In the genomic region with DNA sequence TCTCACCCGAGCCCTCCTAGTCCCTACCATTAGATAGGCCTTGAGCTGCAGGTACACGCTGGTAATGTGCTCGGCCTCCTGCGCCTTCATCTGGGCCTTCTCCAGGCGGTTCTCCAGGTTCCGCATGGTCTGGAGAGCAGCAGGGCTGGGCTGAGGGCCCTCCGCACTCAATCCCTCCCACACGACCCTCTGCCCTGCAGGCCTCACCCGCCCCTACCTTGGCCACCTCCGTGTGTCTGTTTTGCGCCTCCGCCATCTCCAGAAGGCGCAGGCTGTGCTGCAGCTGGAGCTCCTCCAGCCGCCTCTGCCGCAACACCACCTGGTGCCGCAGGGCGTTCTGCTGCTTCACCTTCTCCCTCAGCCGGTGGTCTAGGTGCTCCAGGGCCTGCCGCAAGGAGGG, we compare ENCODE assay signal across 1 cellular context.
TF ChIP-seq lines count a peak whose summit lies in the region.

No MANE protein-coding gene starts in this region.

TF ChIP-seq in HEK293T, 16 proteins besides CTCF, POLR2A, EP300 and RAD21:
- no peak for TF ChIP-seq HDGF (IDR thresholded peaks at IDR 0.05; ENCODE audit: borderline replicate concordance)
- TF ChIP-seq ARNT (IDR thresholded peaks at IDR 0.05): no peak
- no peak for TF ChIP-seq TARDBP (IDR thresholded peaks at IDR 0.05)
- no peak for TF ChIP-seq ZNF384 (IDR thresholded peaks at IDR 0.05)
- TF ChIP-seq CTBP1 (IDR thresholded peaks at IDR 0.05; ENCODE audit: borderline replicate concordance): no peak
- no peak for TF ChIP-seq SUZ12 (IDR thresholded peaks at IDR 0.05)
- no peak for TF ChIP-seq FOXK2 (IDR thresholded peaks at IDR 0.05)
- TF ChIP-seq FOXA1 (IDR thresholded peaks at IDR 0.05): no peak
- TF ChIP-seq SP1 (IDR thresholded peaks at IDR 0.05): no peak
- no peak for TF ChIP-seq NFRKB (IDR thresholded peaks at IDR 0.05)
- TF ChIP-seq, protein P1, sequence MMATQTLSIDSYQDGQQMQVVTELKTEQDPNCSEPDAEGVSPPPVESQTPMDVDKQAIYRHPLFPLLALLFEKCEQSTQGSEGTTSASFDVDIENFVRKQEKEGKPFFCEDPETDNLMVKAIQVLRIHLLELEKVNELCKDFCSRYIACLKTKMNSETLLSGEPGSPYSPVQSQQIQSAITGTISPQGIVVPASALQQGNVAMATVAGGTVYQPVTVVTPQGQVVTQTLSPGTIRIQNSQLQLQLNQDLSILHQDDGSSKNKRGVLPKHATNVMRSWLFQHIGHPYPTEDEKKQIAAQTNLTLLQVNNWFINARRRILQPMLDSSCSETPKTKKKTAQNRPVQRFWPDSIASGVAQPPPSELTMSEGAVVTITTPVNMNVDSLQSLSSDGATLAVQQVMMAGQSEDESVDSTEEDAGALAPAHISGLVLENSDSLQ (IDR thresholded peaks at IDR 0.05): no peak
